In the genomic region with DNA sequence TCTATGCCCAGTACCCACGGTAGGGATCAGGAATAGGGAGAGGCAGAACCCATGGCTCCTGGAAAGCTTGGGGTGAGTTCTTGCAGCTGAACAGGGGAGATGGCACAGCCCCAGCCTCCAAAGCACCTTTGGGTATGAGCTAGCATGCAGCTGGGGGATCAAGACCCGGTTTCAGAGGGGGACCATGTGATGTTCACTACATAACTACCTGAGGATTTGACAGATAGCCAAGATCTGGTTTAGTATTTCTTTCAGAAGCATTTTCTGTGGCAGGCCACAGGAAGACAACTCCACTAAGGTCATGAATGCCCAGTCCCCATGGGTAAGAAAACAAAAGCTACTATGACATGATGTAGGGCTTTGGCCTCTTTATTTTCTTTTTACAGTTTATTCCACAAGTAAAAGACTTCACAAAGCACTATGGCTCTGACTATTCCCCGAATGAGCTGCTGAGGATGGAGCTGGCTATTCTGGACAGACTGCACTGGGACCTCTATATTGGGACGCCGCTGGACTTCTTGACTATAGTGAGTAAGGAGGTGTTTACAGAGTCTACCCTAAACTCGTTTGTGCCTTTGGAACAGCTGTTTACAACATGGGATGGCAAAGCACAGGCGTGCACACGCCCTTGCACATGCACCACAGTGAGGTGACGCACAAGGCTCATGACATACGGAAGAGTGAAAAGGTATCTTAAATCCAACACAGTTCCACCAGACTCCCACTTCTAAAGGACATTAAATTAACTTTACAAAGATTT, we compare ENCODE assay signal across 11 cellular contexts. TPM values are rescaled to one million over a fixed set of nuclear protein-coding genes. Genes with fewer than 3 reads are reported as not detected.
DNase-seq lines count a peak whose midpoint lies in the region; ATAC-seq and TF ChIP-seq lines count a peak whose summit lies in the region.
"Had no signal": no experiment of that assay in that cellular context is flagged by ENCODE, and none has a peak within 500 bp of the region (broad histone marks: within the 10 kb centered on the region; RNA-seq: fewer than 3 reads in every experiment).

No MANE protein-coding gene starts in this region.

- no peak overlapping the region for H3K4me3 ChIP-seq in prostate gland

- H3K27me3 ChIP-seq in prostate gland (replicated peaks; ENCODE audit: insufficient read depth): no peaks in the 10 kb centered on the region

- POLR2A ChIA-PET in activated CD4-positive, alpha-beta T cell treated with anti-CD3 and anti-CD28 coated beads for 36 hours (lab: Charles Lee): interaction anchor here (1.0 to 1.4 kb wide), 2 partner anchors 13 to 260 kb away, joined by 3 to 4 read pairs; partner anchors contain the start of genes IRF1 and KIF3A

- H3K4me1 Mint-ChIP-seq in activated CD4-positive, alpha-beta T cell treated with anti-CD3 and anti-CD28 coated beads for 36 hours: peaks cover 30% of the 10 kb centered on the region

- intact Hi-C loops in activated CD4-positive, alpha-beta T cell treated with anti-CD3 and anti-CD28 coated beads for 36 hours (cut with DNase I, micrococcal nuclease): loop anchor here (1.0 to 10.0 kb wide), 4 partner anchors 13 to 646 kb away; partner anchors contain the start of gene KIF3A (in 2 of the 2)
- intact Hi-C loops in prostate gland (cut with DNase I): no loop called here

- H3K9me3 Mint-ChIP-seq in activated CD4-positive, alpha-beta T cell treated with anti-CD3 and anti-CD28 coated beads for 36 hours (ENCODE audit: low read depth): no peaks in the 10 kb centered on the region
- H3K9me3 Mint-ChIP-seq: naive thymus-derived CD4-positive, alpha-beta T cell had no signal

- H3K36me3 Mint-ChIP-seq in activated CD4-positive, alpha-beta T cell treated with anti-CD3 and anti-CD28 coated beads for 36 hours (ENCODE audit: low read depth): peaks cover 9% of the 10 kb centered on the region

- no peak for TF ChIP-seq CTCF in prostate gland (IDR thresholded peaks at IDR 0.05)

- H3K4me3 Mint-ChIP-seq in activated CD4-positive, alpha-beta T cell treated with anti-CD3 and anti-CD28 coated beads for 36 hours: no peak overlapping the region
- H3K4me3 Mint-ChIP-seq: brain had no signal

- H3K27ac ChIP-seq in prostate gland: no peak overlapping the region

- 76% methylated on average over 10 of the region's 10 CpGs for WGBS in prostate gland

- CTCF ChIA-PET in activated CD4-positive, alpha-beta T cell treated with anti-CD3 and anti-CD28 coated beads for 36 hours (lab: Charles Lee): interaction anchor here (0.5 to 1.2 kb wide), 5 partner anchors 36 to 225 kb away, joined by 3 to 5 read pairs (median 3); no protein-coding TSS in a partner anchor

- no peak for ATAC-seq in activated CD4-positive, alpha-beta T cell treated with anti-CD3 and anti-CD28 coated beads for 36 hours
- ATAC-seq in GM21381 (IDR thresholded peaks at IDR 0.05; ENCODE audit: unreplicated experiment): peak; percentile 38
- ATAC-seq in HG03457 (IDR thresholded peaks at IDR 0.05; ENCODE audit: unreplicated experiment): peak; percentile 41
- no peak for ATAC-seq in HG03095 (IDR thresholded peaks at IDR 0.05; ENCODE audit: unreplicated experiment)
- ATAC-seq: naive thymus-derived CD4-positive, alpha-beta T cell had no signal

- no peak for DNase-seq in activated CD4-positive, alpha-beta T cell treated with anti-CD3 and anti-CD28 coated beads for 36 hours
- no peak for DNase-seq in activated CD4-positive, alpha-beta T cell treated with anti-CD3 and anti-CD28 coated beads, Interleukin-2, amount 50 U/mL, for 4 hours
- DNase-seq in prostate gland (ENCODE audit: low spot score) (peak; percentile 2), kidney glomerular epithelial cell (lab: John Stamatoyannopoulos, UW) (no peak), T1000 (lab: John Stamatoyannopoulos, UW) (no peak)
- DNase-seq: naive thymus-derived CD4-positive, alpha-beta T cell had no signal

- no peaks in the 10 kb centered on the region for H3K4me1 ChIP-seq in prostate gland (replicated peaks)

- no peaks in the 10 kb centered on the region for H3K36me3 ChIP-seq in prostate gland

- no peaks in the 10 kb centered on the region for H3K27me3 Mint-ChIP-seq in activated CD4-positive, alpha-beta T cell treated with anti-CD3 and anti-CD28 coated beads for 36 hours

- no peak for TF ChIP-seq POLR2A in prostate gland (IDR thresholded peaks at IDR 0.05)

- H3K9me3 ChIP-seq in prostate gland: no peaks in the 10 kb centered on the region

- H3K27ac Mint-ChIP-seq in activated CD4-positive, alpha-beta T cell treated with anti-CD3 and anti-CD28 coated beads for 36 hours: peak overlapping the region; percentile 6
- H3K27ac Mint-ChIP-seq: brain had no signal

RNA-seq across cellular contexts. Expression of gene CCNI2, which starts 3.4 kb away (rescaled TPM):
- total RNA-seq in activated CD4-positive, alpha-beta T cell treated with anti-CD3 and anti-CD28 coated beads for 36 hours: 1 to 10 TPM; 4.3 to 4.6 TPM
- total RNA-seq in prostate gland: 1 to 10 TPM in 1 of 2 donors, not detected in 1; 5.9 TPM
- total RNA-seq: A673 had no signal

RNA-seq across cellular contexts. Expression of gene KIF3A, which starts 13.3 kb away (rescaled TPM):
- 10 to 100 TPM in 1 of 2 experiments, 1 to 10 TPM in 1; 7.1 to 10.6 TPM for total RNA-seq in activated CD4-positive, alpha-beta T cell treated with anti-CD3 and anti-CD28 coated beads for 36 hours
- 10 to 100 TPM in 1 of 2 donors, 1 to 10 TPM in 1; 5.9 to 14.0 TPM for total RNA-seq in prostate gland

RNA-seq across cellular contexts. Expression of gene SEPTIN8, which starts 26.4 kb away (rescaled TPM):
- total RNA-seq in activated CD4-positive, alpha-beta T cell treated with anti-CD3 and anti-CD28 coated beads for 36 hours: 10 to 100 TPM; 18.6 to 19.9 TPM
- 10 to 100 TPM; 27.7 to 38.5 TPM for total RNA-seq in prostate gland

Comparison
In these comparisons a context has a peak if more than half of its experiments do, and no peak if none do; other contexts are left out.
1. ATAC-seq: peak in GM21381 (single experiment) and HG03457 (single experiment); none in activated CD4-positive, alpha-beta T cell treated with anti-CD3 and anti-CD28 coated beads for 36 hours (single experiment) and HG03095 (single experiment).